ENCODE assay signal across 8 cellular contexts in genomic region chr2:102839668-102840388, GRCh38.
A peak's percentile ranks its signal among the peaks of the same experiment; 100 is the strongest.
DNase-seq lines count a peak whose midpoint lies in the region; ATAC-seq and TF ChIP-seq lines count a peak whose summit lies in the region.

No MANE protein-coding gene starts in this region.

- H3K4me3 Mint-ChIP-seq in activated CD4-positive, alpha-beta T cell treated with anti-CD3 and anti-CD28 coated beads for 36 hours, result no peak overlapping the region
- H3K4me3 Mint-ChIP-seq in mesothelial cell of epicardium, result no peak overlapping the region

- ATAC-seq in activated CD4-positive, alpha-beta T cell treated with anti-CD3 and anti-CD28 coated beads for 36 hours, result no peak
- ATAC-seq in GM21390 (IDR thresholded peaks at IDR 0.05; ENCODE audit: unreplicated experiment), result no peak
- no peak for ATAC-seq in HG03469 (IDR thresholded peaks at IDR 0.05; ENCODE audit: unreplicated experiment)

- peak; percentile 74 for TF ChIP-seq CTCF in LNCAP (IDR thresholded peaks at IDR 0.05)
- peak; percentile 100 for TF ChIP-seq CTCF in mesothelial cell of epicardium (IDR thresholded peaks at IDR 0.05; ENCODE audit: unreplicated experiment)

- intact Hi-C loops in activated CD4-positive, alpha-beta T cell treated with anti-CD3 and anti-CD28 coated beads for 36 hours (cut with DNase I, micrococcal nuclease), result loop anchor here in 1 of 2 experiments (10.0 kb wide), 1 partner anchor 325 kb away; no protein-coding TSS in a partner anchor

- no peak overlapping the region for H3K27ac Mint-ChIP-seq in activated CD4-positive, alpha-beta T cell treated with anti-CD3 and anti-CD28 coated beads for 36 hours
- no peak overlapping the region for H3K27ac Mint-ChIP-seq in mesothelial cell of epicardium

- H3K36me3 Mint-ChIP-seq in activated CD4-positive, alpha-beta T cell treated with anti-CD3 and anti-CD28 coated beads for 36 hours (ENCODE audit: low read depth), result no peaks in the 10 kb centered on the region
- no peaks in the 10 kb centered on the region for H3K36me3 Mint-ChIP-seq in mesothelial cell of epicardium

- peaks cover 3% of the 10 kb centered on the region for H3K27me3 Mint-ChIP-seq in activated CD4-positive, alpha-beta T cell treated with anti-CD3 and anti-CD28 coated beads for 36 hours
- no peaks in the 10 kb centered on the region for H3K27me3 Mint-ChIP-seq in mesothelial cell of epicardium (ENCODE audit: low read depth)

- CTCF ChIA-PET in activated CD4-positive, alpha-beta T cell treated with anti-CD3 and anti-CD28 coated beads for 36 hours (lab: Charles Lee), result interaction anchor here (0.6 to 3.3 kb wide), 10 partner anchors 10 to 87 kb away, joined by 3 to 13 read pairs (median 4); no protein-coding TSS in a partner anchor

- H3K9me3 Mint-ChIP-seq in activated CD4-positive, alpha-beta T cell treated with anti-CD3 and anti-CD28 coated beads for 36 hours (ENCODE audit: low read depth), result no peaks in the 10 kb centered on the region
- no peaks in the 10 kb centered on the region for H3K9me3 Mint-ChIP-seq in mesothelial cell of epicardium

- POLR2A ChIA-PET in activated CD4-positive, alpha-beta T cell treated with anti-CD3 and anti-CD28 coated beads for 36 hours (lab: Charles Lee), result no interaction called here

- peak; percentile 48 for DNase-seq in activated CD4-positive, alpha-beta T cell treated with anti-CD3 and anti-CD28 coated beads for 36 hours
- DNase-seq in activated CD4-positive, alpha-beta T cell treated with anti-CD3 and anti-CD28 coated beads, Interleukin-2, amount 50 U/mL, for 1 hour, result no peak
- DNase-seq in SHP77 treated with DMSO at 0.1 percent for 48 hours (lab: John Stamatoyannopoulos, UW) (peak; percentile 22), mesothelial cell of epicardium (ENCODE audit: low spot score in 2 of 2, unreplicated experiment in 2 of 2) (peak in 1 of 2 experiments; percentile 51)
- peak; percentile 1 for DNase-seq in effector CD8-positive, alpha-beta T cell (lab: John Stamatoyannopoulos, UW)

- H3K4me1 Mint-ChIP-seq in activated CD4-positive, alpha-beta T cell treated with anti-CD3 and anti-CD28 coated beads for 36 hours, result no peaks in the 10 kb centered on the region
- H3K4me1 Mint-ChIP-seq in mesothelial cell of epicardium, result peaks cover 11% of the 10 kb centered on the region
